Comparison of ENCODE assay signal across 2 cellular contexts in genomic region chr15:75148293-75148692, GRCh38.
TF ChIP-seq lines count a peak whose summit lies in the region.

No MANE protein-coding gene starts in this region.

TF ChIP-seq in HEK293, 187 proteins besides CTCF, POLR2A, EP300 and RAD21 (continued from another document):
- peak; percentile 73 for TF ChIP-seq ZNF529 (tag by site-specific recombination; IDR thresholded peaks at IDR 0.05; ENCODE audit: insufficient replicate concordance)
- TF ChIP-seq SETDB1 (IDR thresholded peaks at IDR 0.05; ENCODE audit: insufficient read length, low read length): peak; percentile 93

TF ChIP-seq in GM23338, 12 proteins besides CTCF, POLR2A, EP300 and RAD21:
- no peak for TF ChIP-seq ZNF462 (CRISPR knock-in tag; IDR thresholded peaks at IDR 0.05)
- TF ChIP-seq POLR2AphosphoS5 (IDR thresholded peaks at IDR 0.05; ENCODE audit: low read depth): no peak
- no peak for TF ChIP-seq EZH2 (IDR thresholded peaks at IDR 0.05; ENCODE audit: low read depth, unreplicated experiment)
- no peak for TF ChIP-seq ETS1 (IDR thresholded peaks at IDR 0.05)
- no peak for TF ChIP-seq STAT1 (IDR thresholded peaks at IDR 0.05; ENCODE audit: unreplicated experiment)
- TF ChIP-seq CREB1 (CRISPR knock-in tag; IDR thresholded peaks at IDR 0.05; ENCODE audit: low read depth): no peak
- TF ChIP-seq EZH2phosphoT487 (IDR thresholded peaks at IDR 0.05; ENCODE audit: unreplicated experiment): no peak
- no peak for TF ChIP-seq NANOG (IDR thresholded peaks at IDR 0.05; ENCODE audit: borderline replicate concordance)
- no peak for TF ChIP-seq ZNF114 (CRISPR knock-in tag; IDR thresholded peaks at IDR 0.05)
- no peak for TF ChIP-seq ZNF331 (CRISPR knock-in tag; IDR thresholded peaks at IDR 0.05; ENCODE audit: low read depth)
- TF ChIP-seq REST (IDR thresholded peaks at IDR 0.05; ENCODE audit: unreplicated experiment): no peak
- no peak for TF ChIP-seq JUNB (IDR thresholded peaks at IDR 0.05; ENCODE audit: unreplicated experiment)
